1 cellular context compared by ENCODE assay signal in the genomic region with DNA sequence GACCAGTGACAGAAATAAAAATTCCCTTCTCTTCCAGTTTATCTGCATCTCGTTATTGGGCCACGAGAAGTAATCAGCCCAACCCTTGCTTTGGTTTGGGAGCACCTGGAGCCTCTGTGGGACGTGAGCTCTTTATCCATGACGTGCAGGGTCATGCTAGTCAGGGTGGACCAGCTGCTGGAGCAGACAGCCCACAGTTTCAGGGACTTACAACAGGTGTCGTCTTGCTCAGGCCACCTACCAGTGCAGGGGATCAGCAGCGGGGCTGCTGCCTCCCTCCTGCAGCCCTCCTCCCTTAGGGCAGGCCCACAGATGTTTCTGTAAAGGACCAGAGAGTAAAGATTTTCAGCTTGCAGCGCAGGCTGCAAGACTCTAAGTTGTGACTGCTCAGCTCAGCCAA.
TF ChIP-seq lines count a peak whose summit lies in the region.

No MANE protein-coding gene starts in this region.

TF ChIP-seq in K562, 482 proteins besides CTCF, POLR2A, EP300 and RAD21:
- TF ChIP-seq CBFA2T2 (conservative IDR thresholded peaks at IDR 0.05), result peak; percentile 26; the same call in 1 of the 2 replicates
- no peak for TF ChIP-seq ARID2 (IDR thresholded peaks at IDR 0.05)
- peak; percentile 31; the same call in 1 of the 2 replicates for TF ChIP-seq TAL1 (IDR thresholded peaks at IDR 0.05)
- TF ChIP-seq CBFA2T3 (IDR thresholded peaks at IDR 0.05), result 0 out of 2 replicates have a peak, but pooled peaks have one; percentile 29
TF ChIP-seq in K562: peak in this region for 3.
